ENCODE assay signal across 8 cellular contexts in the genomic region with DNA sequence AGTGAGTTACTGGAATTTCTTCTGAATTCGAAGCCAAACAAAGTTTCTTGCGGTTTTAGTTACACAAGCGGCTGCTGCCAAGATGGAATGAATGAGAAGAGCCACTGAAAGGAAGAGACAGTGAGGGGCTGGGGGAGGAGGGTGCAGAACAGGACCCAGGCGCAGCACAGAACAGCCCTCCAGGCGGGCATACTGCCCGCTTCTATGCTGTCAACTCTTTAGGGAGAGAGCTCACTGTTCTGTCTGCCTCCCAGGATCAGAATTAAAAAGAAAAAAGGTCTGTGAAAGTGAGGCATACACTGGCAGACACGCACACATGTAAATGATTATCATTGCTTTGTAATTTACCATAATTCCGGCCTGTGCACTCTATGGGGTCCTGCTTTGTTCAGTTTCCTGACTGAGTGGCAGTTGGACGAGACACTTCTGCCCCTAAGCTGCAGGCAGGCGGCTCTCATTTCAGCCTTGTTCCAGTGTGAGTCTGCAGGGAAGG.
DNase-seq lines count a peak whose midpoint lies in the region; ATAC-seq and TF ChIP-seq lines count a peak whose summit lies in the region.

No MANE protein-coding gene starts in this region.

- DNase-seq in HCT116 (ENCODE audit: low read depth, low spot score), result no peak
- peak; percentile 85 for DNase-seq in RPMI7951 (ENCODE audit: low read depth)
- DNase-seq in foreskin melanocyte, result peak; percentile 54
- no peak for DNase-seq in DMS53 (lab: John Stamatoyannopoulos, UW)
- DNase-seq in thyroid gland, result no peak

- RAD21 ChIA-PET in HCT116 (lab: Charles Lee; ENCODE audit: low non-redundant PET in 1 of 2, low total read pairs in 2 of 2, uncharacterized antibody in 2 of 2, unreplicated experiment in 2 of 2), result no interaction called here

- ATAC-seq in HCT116 (peak; percentile 41), GM21619 (IDR thresholded peaks at IDR 0.05; ENCODE audit: unreplicated experiment) (no peak), GM21737 (IDR thresholded peaks at IDR 0.05; ENCODE audit: unreplicated experiment) (no peak)

- H3K27me3 ChIP-seq in HCT116 (ENCODE audit: insufficient read depth, low read length) (no peaks in the 10 kb centered on the region), skeletal muscle tissue (ENCODE audit: control insufficient read depth in 3 of 3, insufficient read depth in 3 of 3, low read length in 3 of 3) (peaks cover 3 to 31% (median 13%) of the 10 kb centered on the region in 3 donors), thyroid gland (no peaks in the 10 kb centered on the region)

- H3K4me2 ChIP-seq in HCT116 (ENCODE audit: low read length), result no peak overlapping the region

- peak overlapping the region; percentile 94 for H2AFZ ChIP-seq in HCT116 (ENCODE audit: low read depth, low read length, poor library complexity, severe bottlenecking)

- no peak overlapping the region for H3K9ac ChIP-seq in HCT116 (ENCODE audit: low read length)
- H3K9ac ChIP-seq in skeletal muscle tissue (ENCODE audit: low read depth in 1 of 3, low read length in 3 of 3), result no peak overlapping the region

- intact Hi-C loops in HCT116 (cut with micrococcal nuclease), result loop anchor here (1.0 to 10.0 kb wide), 3 partner anchors 227 to 488 kb away; no protein-coding TSS in a partner anchor
- intact Hi-C loops in thyroid gland (cut with DNase I), result no loop called here

- CTCF ChIA-PET in HCT116 (lab: Charles Lee), result interaction anchor here (0.7 to 1.0 kb wide), 3 partner anchors 86 to 274 kb away, joined by 3 read pairs; no protein-coding TSS in a partner anchor

- no TSS peak for BruUV-seq in HCT116 (replicated peaks; lab: Mats Ljungman, UMichigan)

- H3K27ac ChIP-seq in HCT116 (ENCODE audit: low read depth, low read length), result no peak overlapping the region
- H3K27ac ChIP-seq in skeletal muscle tissue (ENCODE audit: low read depth, low read length), result peak overlapping the region; percentile 59
- peak overlapping the region in 1 of 3 donors; percentile 6 for H3K27ac ChIP-seq in thyroid gland

- H3K9me2 ChIP-seq in HCT116 (ENCODE audit: insufficient read depth), result no peaks in the 10 kb centered on the region

- H3K4me3 ChIP-seq in HCT116 (replicated peaks in 1 of 2; ENCODE audit: low read depth in 1 of 2, low read length in 2 of 2) (no peak overlapping the region), skeletal muscle tissue (ENCODE audit: low read length in 3 of 3) (no peak overlapping the region), thyroid gland (replicated peaks in 1 of 3) (no peak overlapping the region)

- no peaks in the 10 kb centered on the region for H3K79me2 ChIP-seq in HCT116 (ENCODE audit: insufficient read depth, low read length)

- H3K9me3 ChIP-seq in HCT116 (ENCODE audit: control insufficient read depth in 1 of 2, insufficient read depth in 1 of 2, low read depth in 1 of 2, low read length in 2 of 2) (no peaks in the 10 kb centered on the region), skeletal muscle tissue (ENCODE audit: control insufficient read depth in 3 of 3, low read length in 3 of 3) (no peaks in the 10 kb centered on the region), thyroid gland (no peaks in the 10 kb centered on the region)

- TF ChIP-seq RAD21 in HCT116 (IDR thresholded peaks at IDR 0.05; ENCODE audit: low read depth), result no peak

- 57 to 67% methylated on average over 10 of the region's 10 CpGs for WGBS in thyroid gland, 2 donors

- TF ChIP-seq CTCF in HCT116 (IDR thresholded peaks at IDR 0.05 in 2 of 3, conservative IDR thresholded peaks at IDR 0.05 in 1 of 3; ENCODE audit: borderline replicate concordance in 1 of 3, insufficient read depth in 1 of 3, low read depth in 2 of 3, low read length in 2 of 3), result no peak
- TF ChIP-seq CTCF in thyroid gland (IDR thresholded peaks at IDR 0.05), result no peak

- POLR2A ChIA-PET in HCT116 (lab: Charles Lee), result no interaction called here

- H3K4me1 ChIP-seq in HCT116 (ENCODE audit: control insufficient read depth in 1 of 2, insufficient read depth in 2 of 2, low read length in 2 of 2), result peaks cover 0 to 6% of the 10 kb centered on the region in 2 experiments; a peak in 1 of 4 replicates
- peaks cover 37 to 49% (median 41%) of the 10 kb centered on the region in 3 donors for H3K4me1 ChIP-seq in skeletal muscle tissue (ENCODE audit: control insufficient read depth in 3 of 3, insufficient read depth in 3 of 3, low read length in 3 of 3)
- H3K4me1 ChIP-seq in thyroid gland, result peaks cover 0 to 12% of the 10 kb centered on the region in 2 donors

- H4K20me1 ChIP-seq in HCT116 (ENCODE audit: insufficient read depth), result no peaks in the 10 kb centered on the region

- H3K36me3 ChIP-seq in HCT116 (ENCODE audit: control insufficient read depth in 1 of 2, insufficient read depth in 2 of 2, low read length in 2 of 2), result no peaks in the 10 kb centered on the region
- H3K36me3 ChIP-seq in skeletal muscle tissue (ENCODE audit: control insufficient read depth in 3 of 3, insufficient read depth in 3 of 3, low read length in 3 of 3), result no peaks in the 10 kb centered on the region
- H3K36me3 ChIP-seq in thyroid gland, result no peaks in the 10 kb centered on the region

- TF ChIP-seq POLR2A in HCT116 (IDR thresholded peaks at IDR 0.05; ENCODE audit: borderline replicate concordance, extremely low read depth, insufficient read depth, insufficient read length) (no peak), thyroid gland (IDR thresholded peaks at IDR 0.05) (no peak)

TF ChIP-seq in HCT116, 20 proteins besides CTCF, POLR2A, EP300 and RAD21:
- TF ChIP-seq CBX3 (IDR thresholded peaks at IDR 0.05; ENCODE audit: low read depth), result no peak
- no peak for TF ChIP-seq EGR1 (IDR thresholded peaks at IDR 0.05; ENCODE audit: low read depth)

Comparison
In these comparisons a context has a peak if more than half of its experiments do, and no peak if none do; other contexts are left out.
1. DNase-seq: peak in RPMI7951 (single experiment) and foreskin melanocyte (single experiment); none in HCT116 (single experiment), DMS53 (single experiment) and thyroid gland (0 of 2).